8 cellular contexts compared by ENCODE assay signal in genomic region chr11:119018074-119018938, GRCh38. TPM values are rescaled to one million over a fixed set of nuclear protein-coding genes. Genes with fewer than 3 reads are reported as not detected.
DNase-seq lines count a peak whose midpoint lies in the region; ATAC-seq and TF ChIP-seq lines count a peak whose summit lies in the region.

RPS25 (minus strand) TSS chr11:119018343; CDS start chr11:119018284, 59 bp downstream.
TRAPPC4 (plus strand) TSS chr11:119018766; CDS start chr11:119018796, 30 bp downstream.

- no peak for TF ChIP-seq CTCF in omental fat pad (IDR thresholded peaks at IDR 0.05)
- TF ChIP-seq CTCF in testis (IDR thresholded peaks at IDR 0.05) = peak in 1 of 3 experiments; percentile 1

- peak within 1 kb of the TSS; percentile 98 to 99 for H3K27ac Mint-ChIP-seq in activated naive CD4-positive, alpha-beta T cell treated with anti-CD3 and anti-CD28 coated beads, Interleukin-2, amount 50 U/mL, for 72 hours

- peak within 1 kb of the TSS; percentile 76 to 83 for H3K27ac ChIP-seq in testis

- intact Hi-C loops in testis (cut with DNase I; ENCODE audit: low total_unique reads) = no loop called here

- WGBS in testis, 2 donors = 0 to 1% methylated on average over 31 to 63 of the region's 63 CpGs

- no peaks in the 10 kb centered on the region for H3K9me3 ChIP-seq in testis

- no peaks in the 10 kb centered on the region for H3K36me3 ChIP-seq in testis (ENCODE audit: low read depth, missing control alignments)

- ATAC-seq in HG02610 (IDR thresholded peaks at IDR 0.05; ENCODE audit: unreplicated experiment) = peak; percentile 80
- peak; percentile 92 to 95 for ATAC-seq in activated naive CD4-positive, alpha-beta T cell treated with anti-CD3 and anti-CD28 coated beads, Interleukin-2, amount 50 U/mL, for 72 hours
- ATAC-seq in omental fat pad (ENCODE audit: low FRiP score) = peak; percentile 95

- DNase-seq in NCI-H1092 treated with DMSO at 0.1 percent for 48 hours (lab: John Stamatoyannopoulos, UW) (peak; percentile 99), SKM-1 (lab: John Stamatoyannopoulos, UW; ENCODE audit: unreplicated experiment) (peak; percentile 94), glomerular visceral epithelial cell (ENCODE audit: extremely low spot score) (peak; percentile 92), omental fat pad (ENCODE audit: low spot score) (peak; percentile 87), testis (peak; percentile 98)
- DNase-seq in activated naive CD4-positive, alpha-beta T cell treated with anti-CD3 and anti-CD28 coated beads, Interleukin-2, amount 50 U/mL, for 72 hours (ENCODE audit: low spot score in 2 of 2) = peak; percentile 91 to 95

- H3K4me3 ChIP-seq in GM08714 (ENCODE audit: low read length) (peak within 1 kb of the TSS; percentile 77), testis (peak within 1 kb of the TSS; percentile 81 to 88)

- no peaks in the 10 kb centered on the region for H3K27me3 ChIP-seq in testis

- H3K9me3 Mint-ChIP-seq in activated naive CD4-positive, alpha-beta T cell treated with anti-CD3 and anti-CD28 coated beads, Interleukin-2, amount 50 U/mL, for 72 hours = no peaks in the 10 kb centered on the region

- H3K36me3 Mint-ChIP-seq in activated naive CD4-positive, alpha-beta T cell treated with anti-CD3 and anti-CD28 coated beads, Interleukin-2, amount 50 U/mL, for 72 hours = peaks cover 49 to 54% of the 10 kb centered on the region in 2 donors

- peaks cover 15% of the 10 kb centered on the region for H3K4me1 ChIP-seq in testis

- TF ChIP-seq POLR2A in testis (IDR thresholded peaks at IDR 0.05) = peak; percentile 54

RNA-seq across cellular contexts. Expression of gene RPS25, which starts in this region (rescaled TPM):
- total RNA-seq in activated naive CD4-positive, alpha-beta T cell treated with anti-CD3 and anti-CD28 coated beads, Interleukin-2, amount 50 U/mL, for 72 hours = 1,000 to 10,000 TPM; 1,843 to 2,330 TPM
- total RNA-seq in omental fat pad (1,000 to 10,000 TPM; 1,426 to 2,619 (median 2,025) TPM), testis (100 to 1,000 TPM; 654 to 873 TPM)
- polyA plus RNA-seq in testis (ENCODE audit: insufficient read depth, low read depth, low replicate concordance) = 642 TPM

RNA-seq across cellular contexts. Expression of gene TRAPPC4, which starts in this region (rescaled TPM):
- total RNA-seq in activated naive CD4-positive, alpha-beta T cell treated with anti-CD3 and anti-CD28 coated beads, Interleukin-2, amount 50 U/mL, for 72 hours = 100 to 1,000 TPM in 1 of 2 donors, 10 to 100 TPM in 1; 67.3 to 123 TPM
- total RNA-seq in omental fat pad (10 to 100 TPM; 43.2 to 61.7 (median 51.4) TPM), testis (100 to 1,000 TPM in 1 of 2 donors, 10 to 100 TPM in 1; 81.4 to 108 TPM)
- polyA plus RNA-seq in testis (ENCODE audit: insufficient read depth, low read depth, low replicate concordance) = 116 TPM

Comparison
In these comparisons a context has a peak if more than half of its experiments do, and no peak if none do; other contexts are left out.
1. Peak in every context shown above with its lines: DNase-seq, ATAC-seq, H3K4me3 ChIP-seq and H3K27ac ChIP-seq.